In the genomic region with DNA sequence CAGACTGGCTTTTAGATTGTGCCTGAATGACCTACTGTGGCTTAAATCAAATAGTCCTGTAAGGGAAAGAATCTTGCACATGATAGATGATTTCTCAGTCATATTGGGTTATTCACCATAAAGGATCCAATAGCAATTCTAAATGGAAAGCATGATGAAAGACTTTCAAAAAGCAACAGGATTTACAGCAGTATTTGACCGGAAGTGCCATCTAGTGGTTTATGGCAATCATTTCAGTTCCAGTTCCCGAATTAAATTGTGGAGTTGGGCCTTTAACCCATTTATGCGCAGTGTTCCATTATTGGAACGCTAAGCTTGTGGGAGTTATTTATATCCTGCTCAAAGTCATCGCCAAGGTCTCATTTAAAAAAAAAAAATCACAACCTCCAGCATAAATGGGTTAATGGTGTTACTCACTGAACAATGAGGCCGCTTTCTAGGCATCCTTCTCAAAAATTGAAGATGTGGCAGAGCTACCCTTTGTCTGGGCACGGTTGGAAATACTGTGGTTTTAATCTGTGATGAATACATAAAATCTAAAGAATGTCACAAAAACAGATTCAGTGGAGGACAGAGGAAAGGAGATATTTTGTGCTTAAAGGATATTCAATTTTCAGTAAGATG, we compare ENCODE assay signal across 8 cellular contexts.
DNase-seq lines count a peak whose midpoint lies in the region; ATAC-seq, FAIRE-seq and TF ChIP-seq lines count a peak whose summit lies in the region.

No MANE protein-coding gene starts in this region.

- H3K27me3 ChIP-seq in bronchial epithelial cell (ENCODE audit: control insufficient read depth, insufficient read depth, low read length), result no peaks in the 10 kb centered on the region

- no peak overlapping the region for H3K4me3 ChIP-seq in bronchial epithelial cell (ENCODE audit: low read depth, low read length)

- TF ChIP-seq CTCF in GM12874 (IDR thresholded peaks at IDR 0.05; ENCODE audit: insufficient read depth, low read depth, low read length) (peak; percentile 32; the same call in 1 of the 2 replicates), bronchial epithelial cell (IDR thresholded peaks at IDR 0.05; ENCODE audit: insufficient read depth, low read length, severe bottlenecking) (peak; percentile 66)

- peaks cover 3% of the 10 kb centered on the region for H3K36me3 ChIP-seq in bronchial epithelial cell (ENCODE audit: control insufficient read depth, insufficient read depth, low read length)

- ATAC-seq in left lobe of liver, result peak; percentile 84
- ATAC-seq in GM18858 (IDR thresholded peaks at IDR 0.05; ENCODE audit: unreplicated experiment), result no peak

- DNase-seq in NCI-H460 (ENCODE audit: extremely low read depth, low read depth) (peak; percentile 69), bronchial epithelial cell (ENCODE audit: low read depth) (peak; percentile 68), left lobe of liver (ENCODE audit: low spot score) (no peak), NCI-H187 (lab: John Stamatoyannopoulos, UW) (no peak)
- no peak for DNase-seq in stimulated activated CD4-positive, alpha-beta T cell treated with anti-CD3 and anti-CD28 coated beads, Interleukin-1b, Interleukin-23, amount 100 ng/mL, for 48 hours

- FAIRE-seq in A204.1 (lab: Jason Lieb, UNC) (peak; percentile 99), bronchial epithelial cell (lab: Jason Lieb, UNC) (no peak)

Comparison
In these comparisons a context has a peak if more than half of its experiments do, and no peak if none do; other contexts are left out.
1. DNase-seq: peak in NCI-H460 (single experiment) and bronchial epithelial cell (single experiment); none in left lobe of liver (single experiment), stimulated activated CD4-positive, alpha-beta T cell treated with anti-CD3 and anti-CD28 coated beads, Interleukin-1b, Interleukin-23, amount 100 ng/mL, for 48 hours (single experiment) and NCI-H187 (0 of 2).